8 cellular contexts compared by ENCODE assay signal in the genomic region with DNA sequence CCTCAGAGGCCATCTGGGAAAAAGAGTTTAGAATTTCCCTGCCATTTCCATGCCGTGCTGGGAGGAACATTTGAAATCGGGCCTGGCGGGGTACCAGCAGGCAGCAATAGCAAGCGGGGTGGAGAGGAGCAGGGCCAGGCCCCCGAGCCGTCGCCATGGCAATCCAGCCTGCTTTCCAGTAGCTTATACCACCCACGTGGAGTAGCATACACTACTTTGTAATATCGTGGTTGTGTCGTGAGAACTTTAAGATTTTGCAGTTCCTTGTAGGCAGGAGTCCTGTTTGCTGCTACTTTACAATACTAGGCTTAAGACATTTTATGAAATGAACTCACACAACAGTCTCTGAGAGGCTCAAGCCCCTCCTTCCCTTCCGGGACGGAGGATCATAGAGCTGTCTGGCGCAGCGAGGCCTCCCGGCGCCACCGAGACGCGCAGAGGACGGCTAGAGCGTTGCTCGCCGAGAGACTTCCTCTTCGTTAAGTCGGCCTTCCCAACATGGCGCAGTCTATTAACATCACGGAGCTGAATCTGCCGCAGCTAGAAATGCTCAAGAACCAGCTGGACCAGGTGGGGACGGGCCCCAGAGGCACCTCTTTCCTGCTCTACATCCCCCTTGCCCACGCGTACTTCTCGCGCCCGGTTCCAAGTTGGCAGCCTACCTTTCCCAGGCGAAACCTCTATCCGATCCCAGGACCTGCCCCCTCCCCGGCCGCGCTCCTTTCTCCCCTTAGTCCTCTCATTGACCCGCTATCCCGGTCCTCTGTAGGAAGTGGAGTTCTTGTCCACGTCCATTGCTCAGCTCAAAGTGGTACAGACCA. TPM values are rescaled to one million over a fixed set of nuclear protein-coding genes. Genes with fewer than 3 reads are reported as not detected.
DNase-seq lines count a peak whose midpoint lies in the region; ATAC-seq, FAIRE-seq and TF ChIP-seq lines count a peak whose summit lies in the region.

A gene (plus strand): TSS at position 473 of the 821 bp plus-strand sequence. CDS start 26 bp downstream, at position 499.

- FAIRE-seq in D721Med (lab: Jason Lieb, UNC), result no peak

- ATAC-seq in GM21526 (IDR thresholded peaks at IDR 0.05; ENCODE audit: low FRiP score, unreplicated experiment), result peak; percentile 74

- peak within 1 kb of the TSS; percentile 60 for H3K4me3 ChIP-seq in epithelial cell of proximal tubule (ENCODE audit: low read depth, low read length)

- DNase-seq in D721Med (ENCODE audit: insufficient read length, low spot score), result peak; percentile 91
- DNase-seq in HuH-7.5 (ENCODE audit: low spot score), result peak; percentile 79
- DNase-seq in OCI-M2 (lab: John Stamatoyannopoulos, UW; ENCODE audit: unreplicated experiment), result peak; percentile 58
- DNase-seq in activated T-cell treated with anti-CD3 and anti-CD28 coated beads for 4 hours, result peak; percentile 74
- DNase-seq in epithelial cell of proximal tubule (ENCODE audit: low read depth), result peak; percentile 39
- DNase-seq in mucosa of gallbladder (ENCODE audit: low spot score), result peak; percentile 91
- DNase-seq in stimulated activated CD8-positive, alpha-beta memory T cell treated with anti-CD3 and anti-CD28 coated beads, Interleukin-4, amount 100 ng/mL, for 4 hours (ENCODE audit: low read depth in 2 of 2, low spot score in 1 of 2), result peak; percentile 65 to 75

- no peak for TF ChIP-seq CTCF in D721Med (IDR thresholded peaks at IDR 0.05; ENCODE audit: insufficient read depth, missing control alignments)
- no peak for TF ChIP-seq CTCF in epithelial cell of proximal tubule (conservative IDR thresholded peaks at IDR 0.05; ENCODE audit: low read depth, low read length)

RNA-seq across cellular contexts. Expression of the gene that starts here (rescaled TPM):
- total RNA-seq in epithelial cell of proximal tubule (353 and 443 TPM in 2 replicates), mucosa of gallbladder (420 TPM)

Comparison
In these comparisons a context has a peak if more than half of its experiments do, and no peak if none do; other contexts are left out.
1. Peak in every context shown above with its lines: DNase-seq, ATAC-seq and H3K4me3 ChIP-seq.
2. DNase-seq: peak in every context shown above with its lines; median percentile 91 in D721Med; 91 in mucosa of gallbladder; 79 in HuH-7.5; 74 in activated T-cell treated with anti-CD3 and anti-CD28 coated beads for 4 hours; 70 in stimulated activated CD8-positive, alpha-beta memory T cell treated with anti-CD3 and anti-CD28 coated beads, Interleukin-4, amount 100 ng/mL, for 4 hours; 58 in OCI-M2; 39 in epithelial cell of proximal tubule.